Comparison of ENCODE assay signal across 8 cellular contexts in the genomic region with DNA sequence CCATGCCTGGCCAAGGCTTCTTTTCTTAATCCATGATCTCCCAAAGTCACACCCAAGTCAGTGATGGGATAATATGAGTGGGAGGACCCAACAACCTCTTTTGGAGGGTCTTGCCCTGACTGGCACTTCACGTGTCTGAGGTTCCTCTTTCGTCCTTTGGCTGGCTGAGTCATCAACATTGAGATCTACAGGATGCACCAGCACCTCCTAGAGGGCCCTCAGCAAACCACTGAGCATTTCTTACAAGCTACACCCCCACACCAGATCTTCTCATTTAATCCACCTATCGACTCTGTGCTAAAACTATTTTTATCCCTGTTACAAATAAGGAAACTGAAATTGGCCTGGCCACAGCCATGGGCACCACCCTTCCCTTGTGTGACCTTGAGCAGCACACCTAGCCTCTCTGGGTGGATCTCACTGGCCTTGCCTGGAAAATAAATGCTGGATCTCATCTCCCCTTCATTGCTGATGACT.
A peak's percentile ranks its signal among the peaks of the same experiment; 100 is the strongest.
DNase-seq lines count a peak whose midpoint lies in the region; ATAC-seq and TF ChIP-seq lines count a peak whose summit lies in the region.

No MANE protein-coding gene starts in this region.

- peak; percentile 12; the same call in 1 of the 2 replicates for TF ChIP-seq CTCF in 22Rv1 (IDR thresholded peaks at IDR 0.05)
- TF ChIP-seq CTCF in lung (IDR thresholded peaks at IDR 0.05; ENCODE audit: control extremely low read depth, extremely low read depth): peak; percentile 2
- TF ChIP-seq CTCF in testis (IDR thresholded peaks at IDR 0.05): no peak

- H3K27ac ChIP-seq in 22Rv1 (no peak overlapping the region), lung (ENCODE audit: low read depth in 1 of 2, low read length in 1 of 2) (no peak overlapping the region), testis (no peak overlapping the region)

- WGBS in lung, 2 donors: 16 to 36% methylated on average over 3 of the region's 3 CpGs
- 66 to 72% methylated on average over 3 of the region's 3 CpGs for WGBS in testis, 2 donors

- H3K9me3 ChIP-seq in lung (ENCODE audit: control insufficient read depth in 2 of 2, insufficient read depth in 1 of 2, low read length in 1 of 2) (no peaks in the 10 kb centered on the region), testis (no peaks in the 10 kb centered on the region)

- intact Hi-C loops in testis (cut with DNase I; ENCODE audit: low total_unique reads): no loop called here

- H3K4me3 ChIP-seq in lung (no peak overlapping the region), testis (no peak overlapping the region)

- H3K36me3 ChIP-seq in lung (ENCODE audit: control insufficient read depth in 2 of 2, insufficient read depth in 2 of 2, low read length in 2 of 2) (peaks cover 0 to 9% of the 10 kb centered on the region in 2 donors), testis (ENCODE audit: low read depth, missing control alignments) (no peaks in the 10 kb centered on the region)

- no peak for TF ChIP-seq POLR2A in testis (IDR thresholded peaks at IDR 0.05)

- ATAC-seq in GM18870 (IDR thresholded peaks at IDR 0.05; ENCODE audit: unreplicated experiment) (peak; percentile 82), HG03045 (IDR thresholded peaks at IDR 0.05; ENCODE audit: unreplicated experiment) (peak; percentile 73), lung (ENCODE audit: insufficient read depth, low FRiP score) (peak; percentile 61)

- H3K4me1 ChIP-seq in lung (ENCODE audit: control insufficient read depth in 2 of 2, insufficient read depth in 2 of 2, low read length in 2 of 2) (peaks cover 4 to 9% of the 10 kb centered on the region in 2 donors), testis (no peaks in the 10 kb centered on the region)

- DNase-seq in SKM-1 (lab: John Stamatoyannopoulos, UW; ENCODE audit: unreplicated experiment) (peak; percentile 53), lung (ENCODE audit: low spot score) (peak; percentile 50), testis (peak; percentile 31), kidney tubule cell (ENCODE audit: low spot score) (no peak)
- DNase-seq in activated naive CD4-positive, alpha-beta T cell treated with anti-CD3 and anti-CD28 coated beads, Interleukin-2, amount 50 U/mL, for 16 hours: peak; percentile 73

- H3K27me3 ChIP-seq in lung (ENCODE audit: control insufficient read depth, insufficient read depth) (no peaks in the 10 kb centered on the region), testis (no peaks in the 10 kb centered on the region)

Comparison
In these comparisons a context has a peak if more than half of its experiments do, and no peak if none do; other contexts are left out.
1. CTCF ChIP-seq: peak in 22Rv1 (single experiment) and lung (single experiment); none in testis (0 of 3).
2. Peak in every context shown above with its lines, with median percentiles within 50 percentile points of each other: ATAC-seq.